Comparison of ENCODE assay signal across 17 cellular contexts in genomic region chr19:42900561-42900960, GRCh38. TPM values are rescaled to one million over a fixed set of nuclear protein-coding genes. Genes with fewer than 3 reads are reported as not detected.
A peak's percentile ranks its signal among the peaks of the same experiment; 100 is the strongest.
DNase-seq lines count a peak whose midpoint lies in the region; TF ChIP-seq lines count a peak whose summit lies in the region.
"Not testable (repeated sequence)": the region's sequence is repeated elsewhere in the genome, so short reads cannot be mapped to it uniquely, and the experiment has no call there.
"Had no signal": no experiment of that assay in that cellular context is flagged by ENCODE, and none has a peak within 500 bp of the region (broad histone marks: within the 10 kb centered on the region; RNA-seq: fewer than 3 reads in every experiment).

No MANE protein-coding gene starts in this region.

- not testable (repeated sequence) for H3K4me3 Mint-ChIP-seq in Caco-2 (ENCODE audit: unreplicated experiment)

- peaks cover 36% of the 10 kb centered on the region for H3K4me1 ChIP-seq in Caco-2
- not testable (repeated sequence) for H3K4me1 ChIP-seq in HEK293 (ENCODE audit: control insufficient read depth, insufficient read depth, low read length); NT2/D1 (ENCODE audit: insufficient read depth, insufficient read length)

- H3K27me3 Mint-ChIP-seq in Caco-2 (ENCODE audit: insufficient read depth, unreplicated experiment), result not testable (repeated sequence)

- POLR2A ChIA-PET in Caco-2 (lab: Charles Lee); HEK293 (lab: Yijun Ruan, JAX): not testable (repeated sequence)

- H3K36me3 Mint-ChIP-seq in Caco-2 (ENCODE audit: insufficient read depth, unreplicated experiment), result peaks cover 36% of the 10 kb centered on the region

- not testable (repeated sequence) for H3K27me3 ChIP-seq in Caco-2 (replicated peaks; ENCODE audit: control insufficient read depth, insufficient read depth, low read length); NT2/D1 (ENCODE audit: insufficient read depth, insufficient read length)

- TF ChIP-seq CTCF in Caco-2 (IDR thresholded peaks at IDR 0.05; ENCODE audit: insufficient read depth in 1 of 2, low read depth in 1 of 2, low read length in 1 of 2, severe bottlenecking in 1 of 2, unreplicated experiment in 1 of 2); HEK293 (tag by site-specific recombination; IDR thresholded peaks at IDR 0.05): not testable (repeated sequence)

- peaks cover 32% of the 10 kb centered on the region for H3K9me3 Mint-ChIP-seq in Caco-2 (ENCODE audit: unreplicated experiment)

- DNase-seq in Caco-2, result not testable (repeated sequence)
- peak; percentile 40 for DNase-seq in GM04503 (ENCODE audit: low read depth)
- peak; percentile 15 for DNase-seq in NT2/D1 (ENCODE audit: low read depth, low spot score)
- peak; percentile 43 for DNase-seq in amniotic epithelial cell (ENCODE audit: low read depth)
- peak; percentile 32 for DNase-seq in fibroblast of gingiva (ENCODE audit: low read depth)
- peak; percentile 3 for DNase-seq in left kidney (ENCODE audit: low read depth, low spot score)

- not testable (repeated sequence) for H3K36me3 ChIP-seq in Caco-2 (ENCODE audit: control insufficient read depth, insufficient read depth, low read length); HEK293 (ENCODE audit: control insufficient read depth in 2 of 2, insufficient read depth in 1 of 2, low read length in 2 of 2); NT2/D1 (ENCODE audit: insufficient read depth, insufficient read length, low read length)

- H3K9me3 ChIP-seq in Caco-2; HEK293 (ENCODE audit: control insufficient read depth, insufficient read depth, low read depth, low read length); NT2/D1 (ENCODE audit: insufficient read depth, low read length): not testable (repeated sequence)

- not testable (repeated sequence) for H3K4me3 ChIP-seq in Caco-2 (ENCODE audit: low read depth, low read length); HEK293 (ENCODE audit: low read depth, low read length); NT2/D1 (ENCODE audit: insufficient read length, low read depth)

- not testable (repeated sequence) for H3K9ac ChIP-seq in NT2/D1 (ENCODE audit: insufficient read length, low read depth)

- CTCF ChIA-PET in Caco-2 (lab: Charles Lee), result not testable (repeated sequence)
- CTCF ChIA-PET in HEK293 (lab: Yijun Ruan, JAX), result interaction anchor here (0.6 to 2.1 kb wide), 4 partner anchors 15 to 416 kb away, joined by 3 to 15 read pairs (median 3); no protein-coding TSS in a partner anchor

- BruUV-seq in Caco-2 (replicated peaks; lab: Mats Ljungman, UMichigan), result not testable (repeated sequence)

- H3K27ac Mint-ChIP-seq in Caco-2 (ENCODE audit: unreplicated experiment), result peak overlapping the region; percentile 93

- intact Hi-C loops in Caco-2 (cut with micrococcal nuclease; ENCODE audit: unreplicated experiment), result not testable (repeated sequence)

- peaks cover 31% of the 10 kb centered on the region for H3K4me1 Mint-ChIP-seq in Caco-2 (ENCODE audit: low read depth, unreplicated experiment)

- H3K27ac ChIP-seq in HEK293 (ENCODE audit: extremely low read depth, low read depth, low read length), result not testable (repeated sequence)

TF ChIP-seq in HEK293, 187 proteins besides CTCF, POLR2A, EP300 and RAD21:
- TF ChIP-seq ZBTB17 (tag by site-specific recombination; IDR thresholded peaks at IDR 0.05), result peak; percentile 36; the same call in 1 of the 2 replicates
TF ChIP-seq in HEK293: peak in this region for 1; not testable (repeated sequence) for 186.

RNA-seq across cellular contexts. Expression of gene PSG6, which starts 17.1 kb away (rescaled TPM):
- total RNA-seq in Caco-2 (2022), result 0.18 TPM in 1 of 2 replicates, not detected in the other
- total RNA-seq: A673; B cell; CD8-positive, alpha-beta T cell; H1; HepG2; HT-29; K562; Right ventricle myocardium superior; SJSA1; T-cell had no signal

RNA-seq across cellular contexts. Expression of gene PSG1, which starts 21.0 kb away (rescaled TPM):
- 0.37 TPM in 1 of 2 replicates, not detected in the other for total RNA-seq in Caco-2 (2022)
- total RNA-seq: A673; B cell; CD8-positive, alpha-beta T cell; H1; HepG2; HT-29; K562; Right ventricle myocardium superior; T-cell had no signal

RNA-seq across cellular contexts. Expression of gene PSG7, which starts 36.4 kb away (rescaled TPM):
- not detected in 2 replicates for total RNA-seq in Caco-2 (2022)
- total RNA-seq: A673; B cell; CD8-positive, alpha-beta T cell; H1; HepG2; HT-29; K562; Right ventricle myocardium superior; SJSA1; T-cell had no signal
